Comparison of ENCODE assay signal across 1 cellular context in genomic region chr12:2137707-2138106, GRCh38.
TF ChIP-seq lines count a peak whose summit lies in the region.

No MANE protein-coding gene starts in this region.

TF ChIP-seq in HepG2, 621 proteins besides CTCF, POLR2A, EP300 and RAD21 (continued from another document):
- TF ChIP-seq ZNF724P (CRISPR knock-in tag; IDR thresholded peaks at IDR 0.05; ENCODE audit: borderline replicate concordance), result no peak
- no peak for TF ChIP-seq NFE2L2 (IDR thresholded peaks at IDR 0.05; ENCODE audit: low read length)
- no peak for TF ChIP-seq ZNF740 (CRISPR knock-in tag; IDR thresholded peaks at IDR 0.05)
- no peak for TF ChIP-seq ASH2L (IDR thresholded peaks at IDR 0.05; ENCODE audit: insufficient read length, low read depth, low read length)
- TF ChIP-seq ZKSCAN1 (IDR thresholded peaks at IDR 0.05; ENCODE audit: low read length), result no peak
